ENCODE assay signal across 1 cellular context in the genomic region with DNA sequence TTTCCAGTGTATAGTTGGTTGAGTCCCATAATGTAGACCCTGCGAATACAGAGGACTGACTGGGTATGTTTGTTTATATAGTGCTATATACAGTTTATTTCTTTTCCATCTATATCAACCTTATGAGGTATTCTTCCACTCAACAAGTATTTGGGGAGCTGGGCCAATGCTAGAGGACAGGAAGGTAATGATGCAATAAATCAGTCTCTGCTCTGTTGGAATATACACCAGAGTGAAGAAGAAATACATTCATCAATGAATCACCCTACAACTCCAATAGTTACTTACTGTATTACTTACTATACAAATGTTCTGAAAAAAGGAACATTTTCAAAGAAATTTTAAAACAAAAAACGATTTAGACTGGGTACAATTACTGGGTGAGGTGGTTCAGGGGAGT.
TF ChIP-seq lines count a peak whose summit lies in the region.

No MANE protein-coding gene starts in this region.

TF ChIP-seq in HepG2, 621 proteins besides CTCF, POLR2A, EP300 and RAD21:
- TF ChIP-seq ATF7 (IDR thresholded peaks at IDR 0.05) (peak; percentile 26; the same call in 1 of the 2 replicates), ATF7 (CRISPR knock-in tag; IDR thresholded peaks at IDR 0.05) (no peak), KAT8 (CRISPR knock-in tag; IDR thresholded peaks at IDR 0.05) (no peak), KLF15 (CRISPR knock-in tag; IDR thresholded peaks at IDR 0.05; ENCODE audit: borderline replicate concordance) (no peak)
- TF ChIP-seq, protein P1, sequence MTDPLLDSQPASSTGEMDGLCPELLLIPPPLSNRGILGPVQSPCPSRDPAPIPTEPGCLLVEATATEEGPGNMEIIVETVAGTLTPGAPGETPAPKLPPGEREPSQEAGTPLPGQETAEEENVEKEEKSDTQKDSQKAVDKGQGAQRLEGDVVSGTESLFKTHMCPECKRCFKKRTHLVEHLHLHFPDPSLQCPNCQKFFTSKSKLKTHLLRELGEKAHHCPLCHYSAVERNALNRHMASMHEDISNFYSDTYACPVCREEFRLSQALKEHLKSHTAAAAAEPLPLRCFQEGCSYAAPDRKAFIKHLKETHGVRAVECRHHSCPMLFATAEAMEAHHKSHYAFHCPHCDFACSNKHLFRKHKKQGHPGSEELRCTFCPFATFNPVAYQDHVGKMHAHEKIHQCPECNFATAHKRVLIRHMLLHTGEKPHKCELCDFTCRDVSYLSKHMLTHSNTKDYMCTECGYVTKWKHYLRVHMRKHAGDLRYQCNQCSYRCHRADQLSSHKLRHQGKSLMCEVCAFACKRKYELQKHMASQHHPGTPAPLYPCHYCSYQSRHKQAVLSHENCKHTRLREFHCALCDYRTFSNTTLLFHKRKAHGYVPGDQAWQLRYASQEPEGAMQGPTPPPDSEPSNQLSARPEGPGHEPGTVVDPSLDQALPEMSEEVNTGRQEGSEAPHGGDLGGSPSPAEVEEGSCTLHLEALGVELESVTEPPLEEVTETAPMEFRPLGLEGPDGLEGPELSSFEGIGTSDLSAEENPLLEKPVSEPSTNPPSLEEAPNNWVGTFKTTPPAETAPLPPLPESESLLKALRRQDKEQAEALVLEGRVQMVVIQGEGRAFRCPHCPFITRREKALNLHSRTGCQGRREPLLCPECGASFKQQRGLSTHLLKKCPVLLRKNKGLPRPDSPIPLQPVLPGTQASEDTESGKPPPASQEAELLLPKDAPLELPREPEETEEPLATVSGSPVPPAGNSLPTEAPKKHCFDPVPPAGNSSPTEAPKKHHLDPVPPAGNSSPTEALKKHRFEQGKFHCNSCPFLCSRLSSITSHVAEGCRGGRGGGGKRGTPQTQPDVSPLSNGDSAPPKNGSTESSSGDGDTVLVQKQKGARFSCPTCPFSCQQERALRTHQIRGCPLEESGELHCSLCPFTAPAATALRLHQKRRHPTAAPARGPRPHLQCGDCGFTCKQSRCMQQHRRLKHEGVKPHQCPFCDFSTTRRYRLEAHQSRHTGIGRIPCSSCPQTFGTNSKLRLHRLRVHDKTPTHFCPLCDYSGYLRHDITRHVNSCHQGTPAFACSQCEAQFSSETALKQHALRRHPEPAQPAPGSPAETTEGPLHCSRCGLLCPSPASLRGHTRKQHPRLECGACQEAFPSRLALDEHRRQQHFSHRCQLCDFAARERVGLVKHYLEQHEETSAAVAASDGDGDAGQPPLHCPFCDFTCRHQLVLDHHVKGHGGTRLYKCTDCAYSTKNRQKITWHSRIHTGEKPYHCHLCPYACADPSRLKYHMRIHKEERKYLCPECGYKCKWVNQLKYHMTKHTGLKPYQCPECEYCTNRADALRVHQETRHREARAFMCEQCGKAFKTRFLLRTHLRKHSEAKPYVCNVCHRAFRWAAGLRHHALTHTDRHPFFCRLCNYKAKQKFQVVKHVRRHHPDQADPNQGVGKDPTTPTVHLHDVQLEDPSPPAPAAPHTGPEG (CRISPR knock-in tag; IDR thresholded peaks at IDR 0.05): no peak
